ENCODE assay signal across 8 cellular contexts in genomic region chr7:142603870-142604448, GRCh38.
DNase-seq lines count a peak whose midpoint lies in the region; ATAC-seq and TF ChIP-seq lines count a peak whose summit lies in the region.

No MANE protein-coding gene starts in this region.

- H3K27ac ChIP-seq in WERI-Rb-1 (no peak overlapping the region), transverse colon (no peak overlapping the region)

- intact Hi-C loops in transverse colon (cut with DNase I; ENCODE audit: low total_unique reads): loop anchor here (10.0 kb wide), 1 partner anchor 181 kb away; no protein-coding TSS in a partner anchor

- TF ChIP-seq EP300 in transverse colon (IDR thresholded peaks at IDR 0.05; ENCODE audit: low read depth): no peak

- H3K36me3 ChIP-seq in WERI-Rb-1 (no peaks in the 10 kb centered on the region), transverse colon (no peaks in the 10 kb centered on the region)

- H3K27me3 ChIP-seq in WERI-Rb-1 (ENCODE audit: insufficient read depth, low read depth, severe bottlenecking) (no peaks in the 10 kb centered on the region), transverse colon (peaks cover 12% of the 10 kb centered on the region)

- no peaks in the 10 kb centered on the region for H3K4me1 ChIP-seq in transverse colon

- TF ChIP-seq POLR2A in transverse colon (IDR thresholded peaks at IDR 0.05): no peak

- DNase-seq in DMS153 treated with DMSO at 0.1 percent for 48 hours (lab: John Stamatoyannopoulos, UW; ENCODE audit: unreplicated experiment): peak; percentile 12
- DNase-seq in NCI-H2029 (lab: John Stamatoyannopoulos, UW): peak; percentile 34
- peak; percentile 65 for DNase-seq in WERI-Rb-1
- peak; percentile 35 to 76 for DNase-seq in dermis microvascular lymphatic vessel endothelial cell (ENCODE audit: low read depth in 2 of 2)
- peak; percentile 45 for DNase-seq in mucosa of gallbladder (ENCODE audit: low spot score)
- DNase-seq in transverse colon: peak; percentile 37

- TF ChIP-seq CTCF in WERI-Rb-1 (IDR thresholded peaks at IDR 0.05; ENCODE audit: low read depth, low read length) (peak; percentile 57), transverse colon (IDR thresholded peaks at IDR 0.05) (peak; percentile 56 to 74 (median 72))

- ATAC-seq in GM21528 (IDR thresholded peaks at IDR 0.05; ENCODE audit: low FRiP score, unreplicated experiment): peak; percentile 60
- no peak for ATAC-seq in HG02763 (IDR thresholded peaks at IDR 0.05; ENCODE audit: unreplicated experiment)

- 14 to 16% methylated on average over 9 of the region's 9 CpGs for WGBS in transverse colon (ENCODE audit: low coverage in 1 of 2), 2 donors

- in situ Hi-C loops in transverse colon (cut with MboI; ENCODE audit: low pct_ligation_motif_present in 1 of 4, low pct_unique_long_range_greater_than_20kb in 1 of 4, low sequenced_read_pairs in 3 of 4): no loop called here

- H3K4me3 ChIP-seq in WERI-Rb-1 (ENCODE audit: low read depth, low read length) (peak overlapping the region; percentile 28), transverse colon (no peak overlapping the region)

- H3K9me3 ChIP-seq in WERI-Rb-1 (ENCODE audit: severe bottlenecking) (no peaks in the 10 kb centered on the region), transverse colon (no peaks in the 10 kb centered on the region)

Comparison
In these comparisons a context has a peak if more than half of its experiments do, and no peak if none do; other contexts are left out.
1. DNase-seq: peak in every context shown above with its lines; median percentile 65 in WERI-Rb-1; 56 in dermis microvascular lymphatic vessel endothelial cell; 45 in mucosa of gallbladder; 37 in transverse colon; 34 in NCI-H2029; 12 in DMS153 treated with DMSO at 0.1 percent for 48 hours.